ENCODE assay signal across 23 cellular contexts in the genomic region with DNA sequence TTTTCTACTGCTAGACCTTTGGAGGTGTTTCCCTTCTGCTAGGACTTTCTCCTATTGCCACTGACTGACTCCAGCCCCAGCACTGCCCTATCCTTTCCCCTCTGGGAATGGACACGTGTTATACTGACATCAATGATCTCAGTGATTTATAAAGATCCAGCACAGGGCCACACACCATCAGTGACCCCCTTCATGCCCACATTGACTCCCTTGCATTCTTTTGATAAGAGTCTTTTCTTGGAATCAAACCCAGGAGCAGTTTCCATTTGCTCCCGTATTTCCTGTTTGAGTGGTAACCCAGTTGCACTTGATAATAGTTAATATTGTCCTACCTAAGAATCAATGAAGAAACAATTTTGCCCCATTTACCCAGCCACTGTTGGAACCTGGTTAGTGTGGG.
DNase-seq lines count a peak whose midpoint lies in the region; ATAC-seq and TF ChIP-seq lines count a peak whose summit lies in the region.
"Had no signal": no experiment of that assay in that cellular context is flagged by ENCODE, and none has a peak within 500 bp of the region (broad histone marks: within the 10 kb centered on the region; RNA-seq: fewer than 3 reads in every experiment).

No MANE protein-coding gene starts in this region.

- ATAC-seq in HG03095 (IDR thresholded peaks at IDR 0.05; ENCODE audit: unreplicated experiment): no peak
- ATAC-seq: natural killer cell; right cardiac atrium; stimulated activated naive CD8-positive, alpha-beta T cell treated with anti-CD3 and anti-CD28 coated beads, Interleukin-15, Interleukin-2, amounts not matched to agents 100 U/mL and 50 U/mL, for 24 hours had no signal

- no peaks in the 10 kb centered on the region for H3K36me3 Mint-ChIP-seq in mesothelial cell of epicardium
- H3K36me3 Mint-ChIP-seq: activated naive CD4-positive, alpha-beta T cell treated with anti-CD3 and anti-CD28 coated beads, Interleukin-2, amount 10 ng/mL, durations not matched to agents 7 days and 5 days; CD8-positive, alpha-beta memory T cell; immature natural killer cell; natural killer cell had no signal

- no peaks in the 10 kb centered on the region for H3K9me3 Mint-ChIP-seq in mesothelial cell of epicardium
- H3K9me3 Mint-ChIP-seq: activated naive CD4-positive, alpha-beta T cell treated with anti-CD3 and anti-CD28 coated beads, Interleukin-2, amount 10 ng/mL, durations not matched to agents 7 days and 5 days; natural killer cell had no signal

- H3K4me2 ChIP-seq in KMS-11 (peak overlapping the region; percentile 25; the same call in 1 of the 2 replicates), hepatocyte (no peak overlapping the region)

- H3K27ac ChIP-seq in KMS-11 (no peak overlapping the region), hepatocyte (peak overlapping the region; percentile 82)
- H3K27ac ChIP-seq: left ventricle myocardium inferior, parathyroid adenoma had no signal

- no peaks in the 10 kb centered on the region for H3K27me3 ChIP-seq in KMS-11 (ENCODE audit: insufficient read depth, low read depth)
- H3K27me3 ChIP-seq in hepatocyte: no peaks in the 10 kb centered on the region

- no peak overlapping the region for H2AFZ ChIP-seq in KMS-11 (ENCODE audit: low read depth)
- H2AFZ ChIP-seq in hepatocyte: no peak overlapping the region
- H2AFZ ChIP-seq: parathyroid adenoma had no signal

- no peak overlapping the region for H3K27ac Mint-ChIP-seq in mesothelial cell of epicardium
- H3K27ac Mint-ChIP-seq: activated naive CD4-positive, alpha-beta T cell treated with anti-CD3 and anti-CD28 coated beads, Interleukin-2, amount 10 ng/mL, durations not matched to agents 7 days and 5 days; CD8-positive, alpha-beta memory T cell; immature natural killer cell; natural killer cell had no signal

- H3K4me3 Mint-ChIP-seq in mesothelial cell of epicardium: no peak overlapping the region
- H3K4me3 Mint-ChIP-seq: activated naive CD4-positive, alpha-beta T cell treated with anti-CD3 and anti-CD28 coated beads, Interleukin-2, amount 10 ng/mL, durations not matched to agents 7 days and 5 days; CD8-positive, alpha-beta memory T cell; immature natural killer cell; natural killer cell had no signal

- H3K36me3 ChIP-seq in KMS-11 (ENCODE audit: insufficient read depth) (no peaks in the 10 kb centered on the region), hepatocyte (replicated peaks; ENCODE audit: insufficient read depth, low read depth) (no peaks in the 10 kb centered on the region)
- H3K36me3 ChIP-seq: left ventricle myocardium inferior had no signal

- H4K20me1 ChIP-seq in KMS-11 (ENCODE audit: insufficient read depth): no peaks in the 10 kb centered on the region
- no peaks in the 10 kb centered on the region for H4K20me1 ChIP-seq in hepatocyte (ENCODE audit: insufficient read depth, poor library complexity, severe bottlenecking)

- DNase-seq in amniotic epithelial cell (ENCODE audit: low read depth) (peak; percentile 75), hepatocyte (ENCODE audit: low spot score) (no peak), NCI-H345 (lab: John Stamatoyannopoulos, UW) (no peak), mesothelial cell of epicardium (ENCODE audit: low spot score in 2 of 2, unreplicated experiment in 2 of 2) (no peak), NCI-H2081 (lab: John Stamatoyannopoulos, UW) (no peak)
- DNase-seq: activated CD4-positive, alpha-beta T cell treated with anti-CD3 and anti-CD28 coated beads, Interleukin-2, amount 50 U/mL, for 1 hour; activated naive CD4-positive, alpha-beta T cell treated with anti-CD3 and anti-CD28 coated beads, Interleukin-2, amount 10 ng/mL, durations not matched to agents 7 days and 5 days; CD8-positive, alpha-beta memory T cell; GDM1; hippocampal formation; immature natural killer cell; Karpas-422; left ventricle myocardium inferior; midbrain; natural killer cell; NCI-H1694; NCI-H2171 treated with DMSO at 0.1 percent for 48 hours; NCI-H69; right cardiac atrium; stimulated activated naive CD8-positive, alpha-beta T cell treated with anti-CD3 and anti-CD28 coated beads, Interleukin-15, Interleukin-2, amounts not matched to agents 100 U/mL and 50 U/mL, for 24 hours had no signal

- H3K9me2 ChIP-seq in hepatocyte (replicated peaks; ENCODE audit: insufficient read depth): no peaks in the 10 kb centered on the region

- H3K27me3 Mint-ChIP-seq in mesothelial cell of epicardium (ENCODE audit: low read depth): no peaks in the 10 kb centered on the region
- H3K27me3 Mint-ChIP-seq: activated naive CD4-positive, alpha-beta T cell treated with anti-CD3 and anti-CD28 coated beads, Interleukin-2, amount 10 ng/mL, durations not matched to agents 7 days and 5 days had no signal

- 76% methylated on average over 2 of the region's 2 CpGs for WGBS in hepatocyte (ENCODE audit: low lambda C conversion rate, missing lambda C conversion rate)

- H3K4me3 ChIP-seq in KMS-11 (IDR thresholded peaks at IDR 0.05; ENCODE audit: insufficient read depth, low read depth, low read length) (no peak overlapping the region), hepatocyte (no peak overlapping the region)
- H3K4me3 ChIP-seq: left ventricle myocardium inferior had no signal

- H3K79me2 ChIP-seq in KMS-11 (ENCODE audit: insufficient read depth, low read depth) (no peaks in the 10 kb centered on the region), hepatocyte (no peaks in the 10 kb centered on the region)
- H3K79me2 ChIP-seq: parathyroid adenoma had no signal

- peaks cover 16% of the 10 kb centered on the region for H3K4me1 ChIP-seq in KMS-11 (ENCODE audit: low read depth, poor library complexity, severe bottlenecking)
- peaks cover 31% of the 10 kb centered on the region for H3K4me1 ChIP-seq in hepatocyte (ENCODE audit: insufficient read depth)
- H3K4me1 ChIP-seq: parathyroid adenoma had no signal

- H3K9ac ChIP-seq in KMS-11: no peak overlapping the region
- H3K9ac ChIP-seq: parathyroid adenoma had no signal

- peaks cover 42% of the 10 kb centered on the region for H3K4me1 Mint-ChIP-seq in mesothelial cell of epicardium
- H3K4me1 Mint-ChIP-seq: activated naive CD4-positive, alpha-beta T cell treated with anti-CD3 and anti-CD28 coated beads, Interleukin-2, amount 10 ng/mL, durations not matched to agents 7 days and 5 days; CD8-positive, alpha-beta memory T cell; immature natural killer cell; natural killer cell had no signal

- H3K9me3 ChIP-seq in hepatocyte (ENCODE audit: low read depth): no peaks in the 10 kb centered on the region
- H3K9me3 ChIP-seq: left ventricle myocardium inferior had no signal

- no peak for TF ChIP-seq CTCF in KMS-11 (conservative IDR thresholded peaks at IDR 0.05; ENCODE audit: low read depth, low read length)
- no peak for TF ChIP-seq CTCF in hepatocyte (IDR thresholded peaks at IDR 0.05; ENCODE audit: poor library complexity)
- TF ChIP-seq CTCF in mesothelial cell of epicardium (IDR thresholded peaks at IDR 0.05; ENCODE audit: unreplicated experiment): no peak
